In the genomic region with DNA sequence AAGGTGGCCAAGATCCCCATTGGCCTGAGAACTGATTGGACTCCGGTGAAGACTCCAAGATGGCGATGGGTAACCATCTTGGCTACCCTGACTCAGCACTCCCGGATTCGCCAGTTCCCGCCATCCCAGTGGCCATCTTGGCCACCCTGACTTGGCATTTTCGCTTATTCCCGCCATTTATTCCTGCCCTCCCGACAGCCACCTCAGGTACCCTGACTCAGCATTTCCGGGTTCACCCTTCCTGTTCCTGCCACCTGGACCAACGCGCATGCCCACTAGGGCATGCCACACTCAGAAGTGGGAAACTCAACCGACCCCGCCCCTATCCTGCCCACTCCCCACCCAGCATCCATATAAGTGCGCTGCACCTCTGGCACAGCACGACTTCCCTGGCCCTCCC, we compare ENCODE assay signal across 1 cellular context.
A peak's percentile ranks its signal among the peaks of the same experiment; 100 is the strongest.
TF ChIP-seq lines count a peak whose summit lies in the region.

No MANE protein-coding gene starts in this region.

TF ChIP-seq in K562, 482 proteins besides CTCF, POLR2A, EP300 and RAD21:
- TF ChIP-seq MAFK (IDR thresholded peaks at IDR 0.05; ENCODE audit: low read length): peak; percentile 9; the same call in 1 of the 2 replicates
- TF ChIP-seq C11orf30 (IDR thresholded peaks at IDR 0.05; ENCODE audit: low read depth): peak; percentile 18; the same call in 1 of the 2 replicates
- TF ChIP-seq TBP (optimal IDR thresholded peaks at IDR 0.05; ENCODE audit: low read depth, low read length): no peak
- 0 out of 2 replicates have a peak, but pooled peaks have one; percentile 14 for TF ChIP-seq MAFF (IDR thresholded peaks at IDR 0.05; ENCODE audit: low read length)
- TF ChIP-seq, protein P1, sequence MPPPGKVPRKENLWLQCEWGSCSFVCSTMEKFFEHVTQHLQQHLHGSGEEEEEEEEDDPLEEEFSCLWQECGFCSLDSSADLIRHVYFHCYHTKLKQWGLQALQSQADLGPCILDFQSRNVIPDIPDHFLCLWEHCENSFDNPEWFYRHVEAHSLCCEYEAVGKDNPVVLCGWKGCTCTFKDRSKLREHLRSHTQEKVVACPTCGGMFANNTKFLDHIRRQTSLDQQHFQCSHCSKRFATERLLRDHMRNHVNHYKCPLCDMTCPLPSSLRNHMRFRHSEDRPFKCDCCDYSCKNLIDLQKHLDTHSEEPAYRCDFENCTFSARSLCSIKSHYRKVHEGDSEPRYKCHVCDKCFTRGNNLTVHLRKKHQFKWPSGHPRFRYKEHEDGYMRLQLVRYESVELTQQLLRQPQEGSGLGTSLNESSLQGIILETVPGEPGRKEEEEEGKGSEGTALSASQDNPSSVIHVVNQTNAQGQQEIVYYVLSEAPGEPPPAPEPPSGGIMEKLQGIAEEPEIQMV (tag; conservative IDR thresholded peaks at IDR 0.05; ENCODE audit: low read depth): no peak
- TF ChIP-seq EHMT2 (IDR thresholded peaks at IDR 0.05): no peak
- peak; percentile 43 for TF ChIP-seq ZNF316 (IDR thresholded peaks at IDR 0.05)
